1 cellular context compared by ENCODE assay signal in the genomic region with DNA sequence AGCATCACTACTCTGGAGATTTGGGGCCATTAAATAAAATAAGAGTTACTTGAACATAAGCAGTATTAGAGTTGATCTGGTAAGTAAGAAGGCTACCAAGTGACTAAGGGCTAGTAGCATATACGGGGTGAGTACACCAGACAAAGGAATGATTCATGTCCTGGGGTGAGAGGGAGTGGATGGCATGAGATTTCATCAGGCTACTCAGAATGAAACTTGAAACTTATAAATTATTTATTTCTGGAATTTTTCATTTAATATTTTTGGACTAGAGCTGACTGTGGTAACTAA.
TF ChIP-seq lines count a peak whose summit lies in the region.

No MANE protein-coding gene starts in this region.

TF ChIP-seq in K562, 482 proteins besides CTCF, POLR2A, EP300 and RAD21:
- TF ChIP-seq CEBPG (CRISPR knock-in tag; IDR thresholded peaks at IDR 0.05), result no peak
- peak in 1 of 2 experiments; percentile 65; a peak in 2 of 4 replicates for TF ChIP-seq CEBPG (tag; conservative IDR thresholded peaks at IDR 0.05 in 1 of 2, IDR thresholded peaks at IDR 0.05 in 1 of 2)
- TF ChIP-seq, protein P1, sequence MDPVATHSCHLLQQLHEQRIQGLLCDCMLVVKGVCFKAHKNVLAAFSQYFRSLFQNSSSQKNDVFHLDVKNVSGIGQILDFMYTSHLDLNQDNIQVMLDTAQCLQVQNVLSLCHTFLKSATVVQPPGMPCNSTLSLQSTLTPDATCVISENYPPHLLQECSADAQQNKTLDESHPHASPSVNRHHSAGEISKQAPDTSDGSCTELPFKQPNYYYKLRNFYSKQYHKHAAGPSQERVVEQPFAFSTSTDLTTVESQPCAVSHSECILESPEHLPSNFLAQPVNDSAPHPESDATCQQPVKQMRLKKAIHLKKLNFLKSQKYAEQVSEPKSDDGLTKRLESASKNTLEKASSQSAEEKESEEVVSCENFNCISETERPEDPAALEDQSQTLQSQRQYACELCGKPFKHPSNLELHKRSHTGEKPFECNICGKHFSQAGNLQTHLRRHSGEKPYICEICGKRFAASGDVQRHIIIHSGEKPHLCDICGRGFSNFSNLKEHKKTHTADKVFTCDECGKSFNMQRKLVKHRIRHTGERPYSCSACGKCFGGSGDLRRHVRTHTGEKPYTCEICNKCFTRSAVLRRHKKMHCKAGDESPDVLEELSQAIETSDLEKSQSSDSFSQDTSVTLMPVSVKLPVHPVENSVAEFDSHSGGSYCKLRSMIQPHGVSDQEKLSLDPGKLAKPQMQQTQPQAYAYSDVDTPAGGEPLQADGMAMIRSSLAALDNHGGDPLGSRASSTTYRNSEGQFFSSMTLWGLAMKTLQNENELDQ (CRISPR knock-in tag; IDR thresholded peaks at IDR 0.05; ENCODE audit: borderline replicate concordance), result no peak
- TF ChIP-seq, protein P2, sequence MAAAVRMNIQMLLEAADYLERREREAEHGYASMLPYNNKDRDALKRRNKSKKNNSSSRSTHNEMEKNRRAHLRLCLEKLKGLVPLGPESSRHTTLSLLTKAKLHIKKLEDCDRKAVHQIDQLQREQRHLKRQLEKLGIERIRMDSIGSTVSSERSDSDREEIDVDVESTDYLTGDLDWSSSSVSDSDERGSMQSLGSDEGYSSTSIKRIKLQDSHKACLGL (CRISPR knock-in tag; IDR thresholded peaks at IDR 0.05; ENCODE audit: borderline replicate concordance, poor library complexity, severe bottlenecking), result no peak
- TF ChIP-seq GTF2E2 (tag; IDR thresholded peaks at IDR 0.05), result no peak
- TF ChIP-seq HSF4 (CRISPR knock-in tag; IDR thresholded peaks at IDR 0.05; ENCODE audit: borderline replicate concordance), result no peak
- TF ChIP-seq NR2C2 (CRISPR knock-in tag; IDR thresholded peaks at IDR 0.05), result no peak
- TF ChIP-seq NR2C2 (tag; IDR thresholded peaks at IDR 0.05), result peak; percentile 3; the same call in 1 of the 2 replicates
- TF ChIP-seq, protein P3, sequence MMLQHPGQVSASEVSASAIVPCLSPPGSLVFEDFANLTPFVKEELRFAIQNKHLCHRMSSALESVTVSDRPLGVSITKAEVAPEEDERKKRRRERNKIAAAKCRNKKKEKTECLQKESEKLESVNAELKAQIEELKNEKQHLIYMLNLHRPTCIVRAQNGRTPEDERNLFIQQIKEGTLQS (IDR thresholded peaks at IDR 0.05), result peak; percentile 28; the same call in 1 of the 2 replicates
- TF ChIP-seq, protein P3 (CRISPR knock-in tag; conservative IDR thresholded peaks at IDR 0.05), result no peak
- no peak for TF ChIP-seq EZH2 (IDR thresholded peaks at IDR 0.05; ENCODE audit: borderline replicate concordance, low read depth, low read length)
- TF ChIP-seq MCM2 (IDR thresholded peaks at IDR 0.05; ENCODE audit: low read depth), result no peak
